Comparison of ENCODE assay signal across 18 cellular contexts in genomic region chr16:9602201-9602600, GRCh38.
DNase-seq lines count a peak whose midpoint lies in the region; ATAC-seq and TF ChIP-seq lines count a peak whose summit lies in the region.
"Had no signal": no experiment of that assay in that cellular context is flagged by ENCODE, and none has a peak within 500 bp of the region (broad histone marks: within the 10 kb centered on the region; RNA-seq: fewer than 3 reads in every experiment).

No MANE protein-coding gene starts in this region.

- H3K27me3 ChIP-seq in A673 (replicated peaks; ENCODE audit: insufficient read depth, low read depth, low read length, poor library complexity), result no peaks in the 10 kb centered on the region
- H3K27me3 ChIP-seq: BE2C had no signal

- CTCF ChIA-PET in WTC11 (lab: Charles Lee), result interaction anchor here (1.5 kb wide), 1 partner anchor 9 kb away, joined by 4 read pairs; no protein-coding TSS in a partner anchor
- CTCF ChIA-PET in A673 (lab: Charles Lee), result no interaction called here

- H3K4me3 ChIP-seq in A673 (ENCODE audit: low read depth, low read length, poor library complexity, severe bottlenecking), result no peak overlapping the region
- H3K4me3 ChIP-seq: GM12878 had no signal

- no TSS peak for BruUV-seq in A673 (replicated peaks; lab: Mats Ljungman, UMichigan)

- intact Hi-C loops in A673 (cut with micrococcal nuclease; ENCODE audit: unreplicated experiment), result no loop called here

- H3K9me3 ChIP-seq in A673 (ENCODE audit: low read depth, low read length, poor library complexity, severe bottlenecking), result no peaks in the 10 kb centered on the region
- H3K9me3 ChIP-seq: BE2C had no signal

- H3K9me3 Mint-ChIP-seq in WTC11, result no peaks in the 10 kb centered on the region
- no peaks in the 10 kb centered on the region for H3K9me3 Mint-ChIP-seq in mesothelial cell of epicardium
- H3K9me3 Mint-ChIP-seq: H9 had no signal

- H3K4me3 Mint-ChIP-seq in WTC11 (no peak overlapping the region), mesothelial cell of epicardium (no peak overlapping the region)
- H3K4me3 Mint-ChIP-seq: CD4-positive, CD25-positive, alpha-beta regulatory T cell; H9 had no signal

- H3K4me1 Mint-ChIP-seq in WTC11 (no peaks in the 10 kb centered on the region), mesothelial cell of epicardium (peaks cover 5% of the 10 kb centered on the region)
- H3K4me1 Mint-ChIP-seq: CD4-positive, CD25-positive, alpha-beta regulatory T cell; CD8-positive, alpha-beta memory T cell; H9 had no signal

- H3K36me3 ChIP-seq in A673 (ENCODE audit: insufficient read depth, low read length, poor library complexity, severe bottlenecking), result no peaks in the 10 kb centered on the region
- H3K36me3 ChIP-seq: BE2C had no signal

- no peaks in the 10 kb centered on the region for H3K4me1 ChIP-seq in A673 (ENCODE audit: insufficient read depth, low read length, poor library complexity, severe bottlenecking)
- H3K4me1 ChIP-seq: BE2C had no signal

- DNase-seq in WTC11 (ENCODE audit: low spot score) (no peak), globus pallidus (ENCODE audit: low spot score) (peak; percentile 33), mesothelial cell of epicardium (ENCODE audit: low spot score in 2 of 2, unreplicated experiment in 2 of 2) (peak in 1 of 2 experiments; percentile 40), superior temporal gyrus (ENCODE audit: extremely low spot score) (peak; percentile 20), A673 (ENCODE audit: low spot score) (no peak), kidney tubule cell (ENCODE audit: low spot score) (no peak)
- DNase-seq in stimulated activated CD4-positive, alpha-beta T cell treated with anti-CD3 and anti-CD28 coated beads, Interleukin-4, amount 100 ng/mL, for 1 hour, result no peak
- DNase-seq: 8988T; BE2C; CD4-positive, CD25-positive, alpha-beta regulatory T cell; CD8-positive, alpha-beta memory T cell; COR-L47; DMS 273 treated with DMSO at 0.1 percent for 48 hours; DMS53; DND-41; EL; H9 had no signal

- no peak for ATAC-seq in WTC11
- ATAC-seq: GM12878 had no signal

- H3K36me3 Mint-ChIP-seq in WTC11 (no peaks in the 10 kb centered on the region), mesothelial cell of epicardium (no peaks in the 10 kb centered on the region)
- H3K36me3 Mint-ChIP-seq: CD4-positive, CD25-positive, alpha-beta regulatory T cell; CD8-positive, alpha-beta memory T cell had no signal

- H3K27ac ChIP-seq in A673 (ENCODE audit: low read depth, low read length, poor library complexity, severe bottlenecking), result no peak overlapping the region

- H3K27me3 Mint-ChIP-seq in WTC11 (ENCODE audit: low read depth) (no peaks in the 10 kb centered on the region), mesothelial cell of epicardium (ENCODE audit: low read depth) (no peaks in the 10 kb centered on the region)
- H3K27me3 Mint-ChIP-seq: CD4-positive, CD25-positive, alpha-beta regulatory T cell; CD8-positive, alpha-beta memory T cell had no signal

- TF ChIP-seq CTCF in WTC11 (IDR thresholded peaks at IDR 0.05) (no peak), mesothelial cell of epicardium (IDR thresholded peaks at IDR 0.05; ENCODE audit: unreplicated experiment) (no peak), A673 (conservative IDR thresholded peaks at IDR 0.05; ENCODE audit: low read depth, low read length) (no peak)

- POLR2A ChIA-PET in WTC11 (lab: Charles Lee) (no interaction called here), A673 (lab: Charles Lee; ENCODE audit: low non-redundant PET) (no interaction called here)

- peak overlapping the region; percentile 76; the same call in 1 of the 2 replicates for H3K27ac Mint-ChIP-seq in WTC11
- peak overlapping the region; percentile 1 for H3K27ac Mint-ChIP-seq in mesothelial cell of epicardium
- H3K27ac Mint-ChIP-seq: CD4-positive, CD25-positive, alpha-beta regulatory T cell; CD8-positive, alpha-beta memory T cell; H9 had no signal

TF ChIP-seq in WTC11, 78 proteins besides CTCF, POLR2A, EP300 and RAD21:
- TF ChIP-seq ATF1 (CRISPR knock-in tag; IDR thresholded peaks at IDR 0.05), result no peak
- TF ChIP-seq CBFB (CRISPR knock-in tag; IDR thresholded peaks at IDR 0.05; ENCODE audit: low read depth), result no peak
- no peak for TF ChIP-seq STAT6 (CRISPR knock-in tag; conservative IDR thresholded peaks at IDR 0.05; ENCODE audit: low read depth)
- TF ChIP-seq RELA (CRISPR knock-in tag; IDR thresholded peaks at IDR 0.05; ENCODE audit: borderline replicate concordance), result no peak
- TF ChIP-seq, protein P1, sequence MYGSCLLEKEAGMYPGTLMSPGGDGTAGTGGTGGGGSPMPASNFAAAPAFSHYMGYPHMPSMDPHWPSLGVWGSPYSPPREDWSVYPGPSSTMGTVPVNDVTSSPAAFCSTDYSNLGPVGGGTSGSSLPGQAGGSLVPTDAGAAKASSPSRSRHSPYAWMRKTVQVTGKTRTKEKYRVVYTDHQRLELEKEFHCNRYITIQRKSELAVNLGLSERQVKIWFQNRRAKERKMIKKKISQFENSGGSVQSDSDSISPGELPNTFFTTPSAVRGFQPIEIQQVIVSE (CRISPR knock-in tag; IDR thresholded peaks at IDR 0.05; ENCODE audit: borderline replicate concordance), result no peak
- no peak for TF ChIP-seq ZNF121 (CRISPR knock-in tag; IDR thresholded peaks at IDR 0.05)
- no peak for TF ChIP-seq ZNF232 (CRISPR knock-in tag; IDR thresholded peaks at IDR 0.05)

Comparison
In these comparisons a context has a peak if more than half of its experiments do, and no peak if none do; other contexts are left out.
1. DNase-seq: peak in globus pallidus (single experiment) and superior temporal gyrus (single experiment); none in WTC11 (single experiment), A673 (single experiment), kidney tubule cell (single experiment) and stimulated activated CD4-positive, alpha-beta T cell treated with anti-CD3 and anti-CD28 coated beads, Interleukin-4, amount 100 ng/mL, for 1 hour (single experiment).